Comparison of ENCODE assay signal across 22 cellular contexts in the genomic region with DNA sequence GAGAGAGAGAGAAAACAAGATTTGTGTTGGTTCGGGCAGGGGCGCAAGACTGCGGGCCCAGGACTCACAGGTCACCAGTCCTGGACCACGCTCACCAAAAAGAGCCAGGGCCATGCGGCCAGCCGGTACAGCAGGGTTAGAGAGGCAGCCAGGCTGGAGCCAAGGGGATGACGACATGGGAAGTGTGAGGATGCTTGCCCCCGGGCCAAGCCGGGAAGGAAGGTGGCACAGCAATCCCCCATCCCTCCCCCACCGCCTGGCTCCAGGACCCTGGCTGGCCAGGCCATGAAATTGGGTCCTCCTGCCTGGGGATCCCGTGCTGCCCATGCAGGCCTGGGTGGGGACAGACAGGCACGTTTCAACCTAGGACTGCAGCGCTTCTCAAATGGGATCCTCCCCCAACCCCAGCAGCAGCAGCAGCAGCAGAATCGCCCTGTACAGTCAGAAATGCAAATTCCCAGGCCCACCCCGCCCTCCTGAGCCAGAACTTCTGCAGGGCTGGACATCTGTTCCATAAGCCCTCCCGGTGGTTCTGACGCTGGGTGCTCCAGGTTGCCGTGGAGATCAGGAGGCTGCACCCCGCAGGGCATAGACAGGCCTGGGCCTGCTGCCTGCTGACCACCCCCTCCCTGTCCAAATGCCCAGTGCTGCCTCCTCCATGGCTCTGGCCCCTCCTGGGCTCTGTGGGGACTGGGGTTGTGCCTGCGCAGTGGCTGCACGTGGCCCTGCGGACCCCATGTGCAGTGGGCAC. TPM values are rescaled to one million over a fixed set of nuclear protein-coding genes. Genes with fewer than 3 reads are reported as not detected.
DNase-seq lines count a peak whose midpoint lies in the region; ATAC-seq and TF ChIP-seq lines count a peak whose summit lies in the region.
"Had no signal": no experiment of that assay in that cellular context is flagged by ENCODE, and none has a peak within 500 bp of the region (broad histone marks: within the 10 kb centered on the region; RNA-seq: fewer than 3 reads in every experiment).

No MANE protein-coding gene starts in this region.

- TF ChIP-seq CTCF in GM23338 (conservative IDR thresholded peaks at IDR 0.05; ENCODE audit: low read depth in 2 of 2) (no peak), SK-N-SH (IDR thresholded peaks at IDR 0.05) (no peak), neural progenitor cell (IDR thresholded peaks at IDR 0.05) (no peak), smooth muscle cell (IDR thresholded peaks at IDR 0.05; ENCODE audit: borderline replicate concordance, insufficient read depth, poor library complexity, severe bottlenecking) (no peak)
- TF ChIP-seq CTCF in activated CD8-positive, alpha-beta T cell treated with anti-CD3 and anti-CD28 coated beads for 36 hours (IDR thresholded peaks at IDR 0.05) = no peak

- H3K36me3 ChIP-seq in GM23338 (ENCODE audit: insufficient read depth) (no peaks in the 10 kb centered on the region), SK-N-SH (replicated peaks in 1 of 2; ENCODE audit: control insufficient read depth in 1 of 2, insufficient read depth in 2 of 2, low read length in 1 of 2) (no peaks in the 10 kb centered on the region), neural progenitor cell (no peaks in the 10 kb centered on the region), smooth muscle cell (ENCODE audit: low read depth) (no peaks in the 10 kb centered on the region)
- H3K36me3 ChIP-seq: thyroid gland had no signal

- H3K4me3 Mint-ChIP-seq in GM23338 (no peak overlapping the region), neural progenitor cell (peak overlapping the region; percentile 18)
- no peak overlapping the region for H3K4me3 Mint-ChIP-seq in activated CD8-positive, alpha-beta T cell treated with anti-CD3 and anti-CD28 coated beads for 36 hours
- H3K4me3 Mint-ChIP-seq: activated naive CD8-positive, alpha-beta T cell treated with anti-CD3 and anti-CD28 coated beads, Interleukin-2, amount 50 U/mL, for 24 hours; activated T-helper 1 cell treated with anti-CD3 and anti-CD28 coated beads, Interleukin-12 subunit alpha, Interleukin-12 subunit beta, Interleukin-2, Interleukin-4 antibody, amounts not matched to agents 30 ng/mL and 10 ng/mL and 1 ng/mL, durations not matched to agents 14 hours and 24 hours and 36 hours; CD4-positive, CD25-positive, alpha-beta regulatory T cell; IgD-negative memory B cell; T-helper 2 cell treated with Interferon-gamma antibody and Interleukin-4, amounts not matched to agents 5 μg/mL and 100 μg/mL, for 36 hours had no signal

- H3K27ac ChIP-seq in GM23338 (ENCODE audit: low read depth) (no peak overlapping the region), SK-N-SH (ENCODE audit: low read depth in 2 of 2, low read length in 1 of 2) (peak overlapping the region in 1 of 2 experiments; percentile 84; a peak in 2 of 4 replicates), neural progenitor cell (no peak overlapping the region), smooth muscle cell (ENCODE audit: low read depth) (no peak overlapping the region)
- H3K27ac ChIP-seq: gastrocnemius medialis, thyroid gland had no signal

- H3K9me3 ChIP-seq in SK-N-SH = no peaks in the 10 kb centered on the region
- no peaks in the 10 kb centered on the region for H3K9me3 ChIP-seq in neural progenitor cell (ENCODE audit: low read depth)
- no peaks in the 10 kb centered on the region for H3K9me3 ChIP-seq in smooth muscle cell (replicated peaks; ENCODE audit: low read depth)
- H3K9me3 ChIP-seq: gastrocnemius medialis, thyroid gland had no signal

- intact Hi-C loops in activated CD8-positive, alpha-beta T cell treated with anti-CD3 and anti-CD28 coated beads for 36 hours (cut with micrococcal nuclease) = no loop called here

- H3K27me3 ChIP-seq in GM23338 (ENCODE audit: insufficient read depth) (no peaks in the 10 kb centered on the region), SK-N-SH (ENCODE audit: insufficient read depth) (no peaks in the 10 kb centered on the region), neural progenitor cell (no peaks in the 10 kb centered on the region), smooth muscle cell (ENCODE audit: low read depth) (no peaks in the 10 kb centered on the region)
- H3K27me3 ChIP-seq: gastrocnemius medialis, thyroid gland had no signal

- H3K4me3 ChIP-seq in GM23338 (no peak overlapping the region), SK-N-SH (ENCODE audit: low read depth in 2 of 2, low read length in 1 of 2) (no peak overlapping the region), neural progenitor cell (no peak overlapping the region), smooth muscle cell (no peak overlapping the region)
- H3K4me3 ChIP-seq: gastrocnemius medialis, thyroid gland had no signal

- CTCF ChIA-PET in SK-N-SH (lab: Yijun Ruan, JAX) = interaction anchor here (0.6 to 2.6 kb wide), 17 partner anchors 9 to 1088 kb away, joined by 3 to 11 read pairs (median 3); a partner anchor contains a TSS
- CTCF ChIA-PET in activated CD8-positive, alpha-beta T cell treated with anti-CD3 and anti-CD28 coated beads for 36 hours (lab: Charles Lee) = no interaction called here

- H2AFZ ChIP-seq in GM23338 (peak overlapping the region; percentile 23; the same call in 1 of the 2 replicates), SK-N-SH (ENCODE audit: low read depth) (no peak overlapping the region), neural progenitor cell (replicated peaks) (peak overlapping the region; percentile 84), smooth muscle cell (ENCODE audit: low read depth) (no peak overlapping the region)

- TF ChIP-seq EP300 in SK-N-SH (IDR thresholded peaks at IDR 0.05; ENCODE audit: borderline replicate concordance in 1 of 2, low read depth in 1 of 2, low read length in 1 of 2) = peak in 1 of 2 experiments; percentile 45; a peak in 1 of 4 replicates

- H3K4me2 ChIP-seq in GM23338 (no peak overlapping the region), SK-N-SH (no peak overlapping the region), neural progenitor cell (peak overlapping the region; percentile 6), smooth muscle cell (no peak overlapping the region)

- DNase-seq in NCI-H2081 (lab: John Stamatoyannopoulos, UW) (peak; percentile 37 to 66), NCI-H2081 treated with DMSO at 0.1 percent for 48 hours (lab: John Stamatoyannopoulos, UW) (no peak), GM23338 (ENCODE audit: low spot score) (no peak), SK-N-SH (peak; percentile 94), neural progenitor cell (ENCODE audit: low spot score) (no peak), smooth muscle cell (lab: John Stamatoyannopoulos, UW; ENCODE audit: unreplicated experiment) (no peak), ACHN (no peak)
- no peak for DNase-seq in activated CD8-positive, alpha-beta T cell treated with anti-CD3 and anti-CD28 coated beads for 36 hours
- DNase-seq: activated CD4-positive, CD25-positive, alpha-beta regulatory T cell; activated naive CD8-positive, alpha-beta T cell treated with anti-CD3 and anti-CD28 coated beads, Interleukin-2, amount 50 U/mL, for 24 hours; CD4-positive, CD25-positive, alpha-beta regulatory T cell; erythroblast; gastrocnemius medialis; NCI-H2171 treated with DMSO at 0.1 percent for 48 hours; right cardiac atrium; stimulated activated naive CD4-positive, alpha-beta T cell; thyroid gland had no signal

- H3K9ac ChIP-seq in SK-N-SH (no peak overlapping the region), neural progenitor cell (no peak overlapping the region), smooth muscle cell (ENCODE audit: low read depth) (no peak overlapping the region)

- H3K36me3 Mint-ChIP-seq in GM23338 (ENCODE audit: low read depth) (no peaks in the 10 kb centered on the region), neural progenitor cell (no peaks in the 10 kb centered on the region)
- no peaks in the 10 kb centered on the region for H3K36me3 Mint-ChIP-seq in activated CD8-positive, alpha-beta T cell treated with anti-CD3 and anti-CD28 coated beads for 36 hours (ENCODE audit: low read depth)
- H3K36me3 Mint-ChIP-seq: CD4-positive, CD25-positive, alpha-beta regulatory T cell; IgD-negative memory B cell had no signal

- H3K4me1 ChIP-seq in GM23338 (ENCODE audit: insufficient read depth) (no peaks in the 10 kb centered on the region), SK-N-SH (ENCODE audit: control insufficient read depth in 1 of 2, insufficient read depth in 2 of 2, low read depth in 1 of 2, low read length in 1 of 2) (peaks cover 0 to 37% of the 10 kb centered on the region in 2 experiments; a peak in 1 of 4 replicates), neural progenitor cell (peaks cover 11% of the 10 kb centered on the region), smooth muscle cell (ENCODE audit: low read depth) (no peaks in the 10 kb centered on the region)
- H3K4me1 ChIP-seq: thyroid gland had no signal

- H3K79me2 ChIP-seq in GM23338 (replicated peaks; ENCODE audit: insufficient read depth) (no peaks in the 10 kb centered on the region), SK-N-SH (ENCODE audit: insufficient read depth) (no peaks in the 10 kb centered on the region), neural progenitor cell (ENCODE audit: low read depth) (no peaks in the 10 kb centered on the region), smooth muscle cell (ENCODE audit: low read depth) (no peaks in the 10 kb centered on the region)

- H3K27ac Mint-ChIP-seq in GM23338 = no peak overlapping the region
- no peak overlapping the region for H3K27ac Mint-ChIP-seq in neural progenitor cell
- H3K27ac Mint-ChIP-seq in activated CD8-positive, alpha-beta T cell treated with anti-CD3 and anti-CD28 coated beads for 36 hours = no peak overlapping the region
- H3K27ac Mint-ChIP-seq: activated naive CD8-positive, alpha-beta T cell treated with anti-CD3 and anti-CD28 coated beads, Interleukin-2, amount 50 U/mL, for 24 hours; activated T-helper 1 cell treated with anti-CD3 and anti-CD28 coated beads, Interleukin-12 subunit alpha, Interleukin-12 subunit beta, Interleukin-2, Interleukin-4 antibody, amounts not matched to agents 30 ng/mL and 10 ng/mL and 1 ng/mL, durations not matched to agents 14 hours and 24 hours and 36 hours; T-helper 2 cell treated with Interferon-gamma antibody and Interleukin-4, amounts not matched to agents 5 μg/mL and 100 μg/mL, for 36 hours had no signal

- in situ Hi-C loops in ACHN (cut with HindIII; ENCODE audit: low pct_ligation_motif_present, low pct_unique_long_range_greater_than_20kb, low sequenced_read_pairs) = no loop called here

- POLR2A ChIA-PET in SK-N-SH (lab: Yijun Ruan, JAX) = interaction anchor here (1.3 to 1.6 kb wide), 3 partner anchors 11 to 23 kb away, joined by 4 to 5 read pairs (median 4); no protein-coding TSS in a partner anchor
- POLR2A ChIA-PET in activated CD8-positive, alpha-beta T cell treated with anti-CD3 and anti-CD28 coated beads for 36 hours (lab: Charles Lee) = interaction anchor here (0.9 kb wide), 1 partner anchor 22 kb away, joined by 4 read pairs; no protein-coding TSS in a partner anchor

- ATAC-seq in GM23338 = no peak
- no peak for ATAC-seq in activated CD8-positive, alpha-beta T cell treated with anti-CD3 and anti-CD28 coated beads for 36 hours
- ATAC-seq: activated naive CD8-positive, alpha-beta T cell treated with anti-CD3 and anti-CD28 coated beads, Interleukin-2, amount 50 U/mL, for 24 hours; left lobe of liver; right cardiac atrium had no signal

- H3F3A ChIP-seq in GM23338 (replicated peaks; ENCODE audit: low read depth) (no peaks in the 10 kb centered on the region), SK-N-SH (replicated peaks; ENCODE audit: insufficient read depth) (no peaks in the 10 kb centered on the region), neural progenitor cell (ENCODE audit: low read depth) (no peaks in the 10 kb centered on the region), smooth muscle cell (ENCODE audit: low read depth) (no peaks in the 10 kb centered on the region)

- no peaks in the 10 kb centered on the region for H3K9me2 ChIP-seq in GM23338 (ENCODE audit: insufficient read depth)
- H3K9me2 ChIP-seq in SK-N-SH = no peaks in the 10 kb centered on the region

- WGBS in SK-N-SH (ENCODE audit: low lambda C conversion rate) = 55% methylated on average over 19 of the region's 22 CpGs
- WGBS in smooth muscle cell (ENCODE audit: low lambda C conversion rate) = 87% methylated on average over 22 of the region's 22 CpGs

- H3K9me3 Mint-ChIP-seq in GM23338 (no peaks in the 10 kb centered on the region), neural progenitor cell (no peaks in the 10 kb centered on the region)
- H3K9me3 Mint-ChIP-seq in activated CD8-positive, alpha-beta T cell treated with anti-CD3 and anti-CD28 coated beads for 36 hours = no peaks in the 10 kb centered on the region
- H3K9me3 Mint-ChIP-seq: activated naive CD8-positive, alpha-beta T cell treated with anti-CD3 and anti-CD28 coated beads, Interleukin-2, amount 50 U/mL, for 24 hours; activated T-helper 1 cell treated with anti-CD3 and anti-CD28 coated beads, Interleukin-12 subunit alpha, Interleukin-12 subunit beta, Interleukin-2, Interleukin-4 antibody, amounts not matched to agents 30 ng/mL and 10 ng/mL and 1 ng/mL, durations not matched to agents 14 hours and 24 hours and 36 hours; CD4-positive, CD25-positive, alpha-beta regulatory T cell; IgD-negative memory B cell; T-helper 2 cell treated with Interferon-gamma antibody and Interleukin-4, amounts not matched to agents 5 μg/mL and 100 μg/mL, for 36 hours had no signal

- H3K4me1 Mint-ChIP-seq in GM23338 (peaks cover 7% of the 10 kb centered on the region), neural progenitor cell (peaks cover 17% of the 10 kb centered on the region)
- H3K4me1 Mint-ChIP-seq in activated CD8-positive, alpha-beta T cell treated with anti-CD3 and anti-CD28 coated beads for 36 hours (ENCODE audit: low read depth) = no peaks in the 10 kb centered on the region
- H3K4me1 Mint-ChIP-seq: activated naive CD8-positive, alpha-beta T cell treated with anti-CD3 and anti-CD28 coated beads, Interleukin-2, amount 50 U/mL, for 24 hours; CD4-positive, CD25-positive, alpha-beta regulatory T cell had no signal

- H4K20me1 ChIP-seq in GM23338 (replicated peaks; ENCODE audit: insufficient read depth) = no peaks in the 10 kb centered on the region
- no peaks in the 10 kb centered on the region for H4K20me1 ChIP-seq in SK-N-SH (ENCODE audit: insufficient read depth)
- H4K20me1 ChIP-seq in neural progenitor cell (ENCODE audit: low read depth) = no peaks in the 10 kb centered on the region
- no peaks in the 10 kb centered on the region for H4K20me1 ChIP-seq in smooth muscle cell (ENCODE audit: low read depth)

- H3K27me3 Mint-ChIP-seq in GM23338 (ENCODE audit: insufficient read depth, low read depth, poor library complexity) (peaks cover 8% of the 10 kb centered on the region), neural progenitor cell (ENCODE audit: insufficient read depth, low read depth) (peaks cover 2% of the 10 kb centered on the region)
- H3K27me3 Mint-ChIP-seq in activated CD8-positive, alpha-beta T cell treated with anti-CD3 and anti-CD28 coated beads for 36 hours = no peaks in the 10 kb centered on the region
- H3K27me3 Mint-ChIP-seq: activated naive CD8-positive, alpha-beta T cell treated with anti-CD3 and anti-CD28 coated beads, Interleukin-2, amount 50 U/mL, for 24 hours; CD4-positive, CD25-positive, alpha-beta regulatory T cell had no signal

- no peak for TF ChIP-seq RAD21 in SK-N-SH (IDR thresholded peaks at IDR 0.05; ENCODE audit: low read length)

RNA-seq across cellular contexts. Expression of a gene that starts 35.0 kb away (rescaled TPM):
- total RNA-seq in GM23338 (2014; rRNA removed; shearing (Covaris generic)) = 94.5 and 114 TPM in 2 replicates
- polyA plus RNA-seq in GM23338 (2016; fragmentation: Nextera tagmentation; extraction: Ambion mirVana) (29.2 and 33.5 TPM in 2 replicates), SK-N-SH (2012; rRNA removed) (170 and 213 TPM in 2 replicates), smooth muscle cell (86.5 and 87.4 TPM in 2 replicates)
- 121 and 165 TPM in 2 replicates for polyA plus RNA-seq in SK-N-SH (2012; cell fraction: cytosol; rRNA removed)
- polyA plus RNA-seq in SK-N-SH (2012; cell fraction: nucleus; rRNA removed) = 211 and 221 TPM in 2 replicates
- total RNA-seq in neural progenitor cell (ENCODE audit: low replicate concordance) (43.8 and 69.2 TPM in 2 replicates), smooth muscle cell (64.2 and 95.9 TPM in 2 replicates)
- 10 to 100 TPM; 49.3 to 50.9 TPM for total RNA-seq in activated CD8-positive, alpha-beta T cell treated with anti-CD3 and anti-CD28 coated beads for 36 hours

RNA-seq across cellular contexts. Expression of a gene that starts 46.5 kb away (rescaled TPM):
- total RNA-seq in GM23338 (2014; rRNA removed; shearing (Covaris generic)) = 7.3 and 9.3 TPM in 2 replicates
- polyA plus RNA-seq in GM23338 (2016; fragmentation: Nextera tagmentation; extraction: Ambion mirVana) (6.1 and 7.7 TPM in 2 replicates), SK-N-SH (2012; rRNA removed) (1.1 and 1.6 TPM in 2 replicates), smooth muscle cell (5.5 and 7.3 TPM in 2 replicates)
- 0.55 and 1.0 TPM in 2 replicates for polyA plus RNA-seq in SK-N-SH (2012; cell fraction: cytosol; rRNA removed)
- 0.83 and 1.1 TPM in 2 replicates for polyA plus RNA-seq in SK-N-SH (2012; cell fraction: nucleus; rRNA removed)
- total RNA-seq in neural progenitor cell (ENCODE audit: low replicate concordance) (0.15 TPM in 1 of 2 replicates, not detected in the other), smooth muscle cell (1.6 and 2.7 TPM in 2 replicates)
- total RNA-seq in activated CD8-positive, alpha-beta T cell treated with anti-CD3 and anti-CD28 coated beads for 36 hours = 1 to 10 TPM; 2.1 to 2.6 TPM
- total RNA-seq: A673; CD4-positive, CD25-positive, alpha-beta regulatory T cell had no signal

Comparison
In these comparisons a context has a peak if more than half of its experiments do, and no peak if none do; other contexts are left out.
1. DNase-seq: peak in NCI-H2081 (2 of 2) and SK-N-SH (single experiment); none in NCI-H2081 treated with DMSO at 0.1 percent for 48 hours (single experiment), GM23338 (single experiment), neural progenitor cell (single experiment), smooth muscle cell (single experiment), ACHN (single experiment) and activated CD8-positive, alpha-beta T cell treated with anti-CD3 and anti-CD28 coated beads for 36 hours (single experiment).
2. H2AFZ ChIP-seq: peak in GM23338 (single experiment) and neural progenitor cell (single experiment); none in SK-N-SH (single experiment) and smooth muscle cell (single experiment).